Comparison of ENCODE assay signal across 9 cellular contexts in the genomic region with DNA sequence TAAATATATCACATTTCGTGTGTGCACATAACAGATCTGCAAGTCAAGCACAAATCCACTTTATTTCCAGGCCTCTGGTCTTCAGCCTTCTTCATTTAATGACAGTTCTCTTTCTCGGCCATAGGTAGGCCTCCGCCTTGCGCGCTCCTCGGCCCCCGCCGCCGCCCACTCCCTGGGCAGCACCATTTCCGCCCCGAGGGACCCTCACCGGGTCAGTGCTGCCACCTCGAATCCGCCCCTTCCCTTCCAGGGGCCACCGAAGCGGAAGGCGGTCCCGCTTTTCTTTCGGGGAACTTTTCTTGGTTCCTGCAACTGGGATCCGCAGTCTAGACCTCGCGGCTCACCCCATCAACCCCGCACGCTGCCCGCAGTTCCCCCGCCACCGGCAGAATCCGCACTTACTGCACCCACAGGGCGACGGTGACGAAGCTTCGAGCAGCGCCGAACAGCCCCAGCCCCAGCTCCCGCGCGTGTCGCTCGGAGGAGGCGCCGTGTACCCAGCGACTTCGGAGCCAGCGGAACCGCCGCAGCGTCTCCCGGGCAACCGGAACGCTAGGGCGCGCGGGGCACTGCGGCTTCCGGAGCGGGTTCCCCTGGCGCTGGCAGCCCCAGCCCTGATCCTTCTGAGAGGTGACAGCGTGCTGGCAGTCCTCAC. TPM values are rescaled to one million over a fixed set of nuclear protein-coding genes. Genes with fewer than 3 reads are reported as not detected.
A peak's percentile ranks its signal among the peaks of the same experiment; 100 is the strongest.
DNase-seq lines count a peak whose midpoint lies in the region; ATAC-seq, FAIRE-seq and TF ChIP-seq lines count a peak whose summit lies in the region.
"Had no signal": no experiment of that assay in that cellular context is flagged by ENCODE, and none has a peak within 500 bp of the region (broad histone marks: within the 10 kb centered on the region; RNA-seq: fewer than 3 reads in every experiment).

CDKL4 (minus strand) TSS at position 502 of the 655 bp plus-strand sequence.

- H3K4me1 Mint-ChIP-seq in memory B cell: peaks cover 15% of the 10 kb centered on the region
- H3K4me1 Mint-ChIP-seq: nephron had no signal

- CTCF ChIA-PET in GM12878 (lab: Yijun Ruan, JAX): no interaction called here

- no peaks in the 10 kb centered on the region for H3K27me3 Mint-ChIP-seq in memory B cell

- RAD21 ChIA-PET in GM12878 (lab: Charles Lee; ENCODE audit: unreplicated experiment): no interaction called here

- H3K36me3 ChIP-seq in GM12878 (ENCODE audit: control insufficient read depth in 2 of 2, insufficient read depth in 2 of 2, low read length in 1 of 2): no peaks in the 10 kb centered on the region

- no peaks in the 10 kb centered on the region for H3K27me3 ChIP-seq in GM12878 (replicated peaks in 1 of 2; ENCODE audit: control insufficient read depth in 2 of 2, insufficient read depth in 2 of 2, low read length in 1 of 2)

- TF ChIP-seq POLR2A in GM12878 (IDR thresholded peaks at IDR 0.05; ENCODE audit: low read depth, low read length): no peak

- H3K9me3 Mint-ChIP-seq in memory B cell: no peaks in the 10 kb centered on the region
- H3K9me3 Mint-ChIP-seq: nephron had no signal

- TF ChIP-seq CTCF in GM12878 (IDR thresholded peaks at IDR 0.05 in 2 of 3, conservative IDR thresholded peaks at IDR 0.05 in 1 of 3; ENCODE audit: control insufficient read depth in 2 of 3, extremely low read depth in 1 of 3, insufficient read depth in 1 of 3, low read depth in 3 of 3, low read length in 3 of 3): no peak

- H3K9ac ChIP-seq in GM12878 (ENCODE audit: control insufficient read depth, insufficient read depth, low read length): no peak within 1 kb of the TSS

- H2AFZ ChIP-seq in GM12878 (ENCODE audit: control insufficient read depth, low read depth, low read length): peak within 1 kb of the TSS; percentile 29

- BruUV-seq in GM12878 (replicated peaks; lab: Mats Ljungman, UMichigan): no TSS peak

- ATAC-seq in GM12878 (no peak), memory B cell (ENCODE audit: low read depth) (peak; percentile 83), HG03439 (IDR thresholded peaks at IDR 0.05; ENCODE audit: unreplicated experiment) (no peak)

- H3K27ac ChIP-seq in GM12878 (ENCODE audit: control insufficient read depth, insufficient read depth): no peak within 1 kb of the TSS

- no peak for TF ChIP-seq EP300 in GM12878 (IDR thresholded peaks at IDR 0.05; ENCODE audit: borderline replicate concordance in 1 of 2, control insufficient read depth in 1 of 2, low read depth in 2 of 2, low read length in 2 of 2)

- SMC1A ChIA-PET in GM12878 (lab: Charles Lee; ENCODE audit: uncharacterized antibody, unreplicated experiment): no interaction called here

- H3K27ac Mint-ChIP-seq in memory B cell: peak within 1 kb of the TSS; percentile 62
- H3K27ac Mint-ChIP-seq: nephron had no signal

- no peaks in the 10 kb centered on the region for H3K79me2 ChIP-seq in GM12878 (ENCODE audit: control insufficient read depth, insufficient read depth, low read length)

- H3K36me3 Mint-ChIP-seq in memory B cell: peaks cover 1% of the 10 kb centered on the region

- H3K9me3 ChIP-seq in GM12878 (replicated peaks; ENCODE audit: control insufficient read depth, insufficient read depth, low read length): no peaks in the 10 kb centered on the region

- H3K4me1 ChIP-seq in GM12878 (ENCODE audit: control insufficient read depth, insufficient read depth, low read length): no peaks in the 10 kb centered on the region

- TF ChIP-seq RAD21 in GM12878 (IDR thresholded peaks at IDR 0.05; ENCODE audit: insufficient read depth, low read depth, low read length): no peak

- peak within 1 kb of the TSS; percentile 68; the same call in 1 of the 2 replicates for H3K4me2 ChIP-seq in GM12878 (ENCODE audit: control insufficient read depth, insufficient read depth)

- H3K4me3 Mint-ChIP-seq in memory B cell: peak within 1 kb of the TSS; percentile 86
- H3K4me3 Mint-ChIP-seq: nephron had no signal

- in situ Hi-C loops in GM12878 (cut with MboI): no loop called here

- intact Hi-C loops in GM12878 (cut with micrococcal nuclease; ENCODE audit: unreplicated experiment): no loop called here

- H3K4me3 ChIP-seq in GM12878: no peak within 1 kb of the TSS; the same call in 1 of the 2 replicates

- no peaks in the 10 kb centered on the region for H4K20me1 ChIP-seq in GM12878 (ENCODE audit: control insufficient read depth, insufficient read depth)

- DNase-seq in EH (ENCODE audit: low read depth) (peak; percentile 44), NCI-H2227 treated with DMSO at 0.1 percent for 48 hours (lab: John Stamatoyannopoulos, UW) (peak; percentile 42), GM12878 (ENCODE audit: low read depth, low spot score) (no peak), memory B cell (ENCODE audit: low spot score in 2 of 2) (peak; percentile 20 to 30), GM19240 (ENCODE audit: insufficient read length, low spot score) (no peak), HuH-7.5 (ENCODE audit: low spot score) (no peak), ecto neural progenitor cell (ENCODE audit: low spot score) (no peak)

- 41% methylated on average over 52 of the region's 58 CpGs for WGBS in GM12878 (ENCODE audit: insufficient coverage, insufficient replicate concordance, low lambda C conversion rate, missing lambda C conversion rate)

- FAIRE-seq in GM12878 (lab: Jason Lieb, UNC): no peak

- POLR2A ChIA-PET in GM12878 (lab: Charles Lee): no interaction called here

TF ChIP-seq in GM12878, 131 proteins besides CTCF, POLR2A, EP300 and RAD21 (continues in another document):
- TF ChIP-seq, protein P1, sequence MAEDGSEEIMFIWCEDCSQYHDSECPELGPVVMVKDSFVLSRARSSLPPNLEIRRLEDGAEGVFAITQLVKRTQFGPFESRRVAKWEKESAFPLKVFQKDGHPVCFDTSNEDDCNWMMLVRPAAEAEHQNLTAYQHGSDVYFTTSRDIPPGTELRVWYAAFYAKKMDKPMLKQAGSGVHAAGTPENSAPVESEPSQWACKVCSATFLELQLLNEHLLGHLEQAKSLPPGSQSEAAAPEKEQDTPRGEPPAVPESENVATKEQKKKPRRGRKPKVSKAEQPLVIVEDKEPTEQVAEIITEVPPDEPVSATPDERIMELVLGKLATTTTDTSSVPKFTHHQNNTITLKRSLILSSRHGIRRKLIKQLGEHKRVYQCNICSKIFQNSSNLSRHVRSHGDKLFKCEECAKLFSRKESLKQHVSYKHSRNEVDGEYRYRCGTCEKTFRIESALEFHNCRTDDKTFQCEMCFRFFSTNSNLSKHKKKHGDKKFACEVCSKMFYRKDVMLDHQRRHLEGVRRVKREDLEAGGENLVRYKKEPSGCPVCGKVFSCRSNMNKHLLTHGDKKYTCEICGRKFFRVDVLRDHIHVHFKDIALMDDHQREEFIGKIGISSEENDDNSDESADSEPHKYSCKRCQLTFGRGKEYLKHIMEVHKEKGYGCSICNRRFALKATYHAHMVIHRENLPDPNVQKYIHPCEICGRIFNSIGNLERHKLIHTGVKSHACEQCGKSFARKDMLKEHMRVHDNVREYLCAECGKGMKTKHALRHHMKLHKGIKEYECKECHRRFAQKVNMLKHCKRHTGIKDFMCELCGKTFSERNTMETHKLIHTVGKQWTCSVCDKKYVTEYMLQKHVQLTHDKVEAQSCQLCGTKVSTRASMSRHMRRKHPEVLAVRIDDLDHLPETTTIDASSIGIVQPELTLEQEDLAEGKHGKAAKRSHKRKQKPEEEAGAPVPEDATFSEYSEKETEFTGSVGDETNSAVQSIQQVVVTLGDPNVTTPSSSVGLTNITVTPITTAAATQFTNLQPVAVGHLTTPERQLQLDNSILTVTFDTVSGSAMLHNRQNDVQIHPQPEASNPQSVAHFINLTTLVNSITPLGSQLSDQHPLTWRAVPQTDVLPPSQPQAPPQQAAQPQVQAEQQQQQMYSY (CRISPR knock-in tag; IDR thresholded peaks at IDR 0.05): no peak
- TF ChIP-seq, protein P2, sequence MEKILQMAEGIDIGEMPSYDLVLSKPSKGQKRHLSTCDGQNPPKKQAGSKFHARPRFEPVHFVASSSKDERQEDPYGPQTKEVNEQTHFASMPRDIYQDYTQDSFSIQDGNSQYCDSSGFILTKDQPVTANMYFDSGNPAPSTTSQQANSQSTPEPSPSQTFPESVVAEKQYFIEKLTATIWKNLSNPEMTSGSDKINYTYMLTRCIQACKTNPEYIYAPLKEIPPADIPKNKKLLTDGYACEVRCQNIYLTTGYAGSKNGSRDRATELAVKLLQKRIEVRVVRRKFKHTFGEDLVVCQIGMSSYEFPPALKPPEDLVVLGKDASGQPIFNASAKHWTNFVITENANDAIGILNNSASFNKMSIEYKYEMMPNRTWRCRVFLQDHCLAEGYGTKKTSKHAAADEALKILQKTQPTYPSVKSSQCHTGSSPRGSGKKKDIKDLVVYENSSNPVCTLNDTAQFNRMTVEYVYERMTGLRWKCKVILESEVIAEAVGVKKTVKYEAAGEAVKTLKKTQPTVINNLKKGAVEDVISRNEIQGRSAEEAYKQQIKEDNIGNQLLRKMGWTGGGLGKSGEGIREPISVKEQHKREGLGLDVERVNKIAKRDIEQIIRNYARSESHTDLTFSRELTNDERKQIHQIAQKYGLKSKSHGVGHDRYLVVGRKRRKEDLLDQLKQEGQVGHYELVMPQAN (conservative IDR thresholded peaks at IDR 0.05): no peak
- no peak for TF ChIP-seq SMC3 (IDR thresholded peaks at IDR 0.05; ENCODE audit: borderline replicate concordance, low read length)
- no peak for TF ChIP-seq CEBPB (IDR thresholded peaks at IDR 0.05; ENCODE audit: borderline replicate concordance in 1 of 2, low read depth in 2 of 2, low read length in 2 of 2)
- no peak for TF ChIP-seq NFYA (IDR thresholded peaks at IDR 0.05; ENCODE audit: borderline replicate concordance, low read depth, low read length)
- no peak for TF ChIP-seq CBX5 (IDR thresholded peaks at IDR 0.05; ENCODE audit: low read depth)
- no peak for TF ChIP-seq EGR1 (IDR thresholded peaks at IDR 0.05; ENCODE audit: borderline replicate concordance in 1 of 2, low read depth in 2 of 2, low read length in 2 of 2)
- no peak for TF ChIP-seq SUZ12 (IDR thresholded peaks at IDR 0.05; ENCODE audit: unreplicated experiment)

RNA-seq across cellular contexts. Expression of gene CDKL4, which starts in this region (rescaled TPM):
- 0.50 TPM in 1 of 2 replicates, not detected in the other for total RNA-seq in GM12878 (2013; cell fraction: nucleolus; rRNA removed)
- total RNA-seq in GM12878 (2014; rRNA removed) (not detected in 2 replicates), GM12878 (2014; rRNA removed; fragmentation: Illumina TruSeq; extraction: Trizol) (not detected in 2 replicates), GM12878 (2021) (not detected in 2 replicates)
- polyA plus RNA-seq in GM12878 (2011; ENCODE audit: low read depth): not detected
- polyA plus RNA-seq in GM12878 (2011; rRNA removed) (not detected in 2 replicates), GM12878 (2014; fragmentation: Illumina TruSeq; extraction: Trizol) (not detected in 2 replicates), GM12878 (2014; fragmentation: Nextera tagmentation; extraction: Ambion mirVana) (not detected), GM12878 (2014; rRNA removed) (not detected in 2 replicates), GM12878 (2016; fragmentation: Nextera tagmentation; extraction: Ambion mirVana) (not detected)
- not detected in 2 replicates for polyA plus RNA-seq in GM12878 (2011; cell fraction: cytosol; rRNA removed)
- not detected in 2 replicates for polyA plus RNA-seq in GM12878 (2011; cell fraction: nucleus; rRNA removed)
- not detected in 2 replicates for polyA plus RNA-seq in GM12878 (2012)
- polyA minus RNA-seq in GM12878 (2011; rRNA and poly(A)+ RNA removed): 0.10 TPM in 1 of 2 replicates, not detected in the other
- not detected in 2 replicates for polyA minus RNA-seq in GM12878 (2011; cell fraction: cytosol; rRNA and poly(A)+ RNA removed)
- polyA minus RNA-seq in GM12878 (2011; cell fraction: nucleus; rRNA and poly(A)+ RNA removed): not detected in 2 replicates

Comparison
In these comparisons a context has a peak if more than half of its experiments do, and no peak if none do; other contexts are left out.
1. DNase-seq: peak in EH (single experiment), NCI-H2227 treated with DMSO at 0.1 percent for 48 hours (single experiment) and memory B cell (2 of 2); none in GM12878 (single experiment), GM19240 (single experiment), HuH-7.5 (single experiment) and ecto neural progenitor cell (single experiment).